Comparison of ENCODE assay signal across 1 cellular context in the genomic region with DNA sequence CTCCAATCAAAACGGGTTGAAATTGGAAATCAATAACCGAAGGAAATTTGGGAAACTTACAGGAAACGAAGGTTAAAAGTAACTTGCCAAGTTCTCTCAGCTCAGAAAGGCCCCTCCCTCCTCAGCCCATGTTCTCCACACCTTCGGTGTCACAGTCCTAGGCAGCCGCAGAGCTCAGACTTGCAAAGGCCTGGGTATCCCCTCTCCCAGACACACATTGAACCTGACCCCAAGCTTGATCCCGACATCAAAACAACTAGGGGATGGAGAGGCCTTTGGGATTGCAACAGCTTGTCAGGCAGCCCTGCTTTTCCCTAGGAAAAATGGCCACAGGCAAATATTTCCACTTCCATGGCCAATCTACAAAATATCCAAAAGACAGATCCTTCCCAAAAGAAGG.
TF ChIP-seq lines count a peak whose summit lies in the region.

No MANE protein-coding gene starts in this region.

TF ChIP-seq in IMR-90, 13 proteins besides CTCF, POLR2A, EP300 and RAD21:
- TF ChIP-seq, protein P1, sequence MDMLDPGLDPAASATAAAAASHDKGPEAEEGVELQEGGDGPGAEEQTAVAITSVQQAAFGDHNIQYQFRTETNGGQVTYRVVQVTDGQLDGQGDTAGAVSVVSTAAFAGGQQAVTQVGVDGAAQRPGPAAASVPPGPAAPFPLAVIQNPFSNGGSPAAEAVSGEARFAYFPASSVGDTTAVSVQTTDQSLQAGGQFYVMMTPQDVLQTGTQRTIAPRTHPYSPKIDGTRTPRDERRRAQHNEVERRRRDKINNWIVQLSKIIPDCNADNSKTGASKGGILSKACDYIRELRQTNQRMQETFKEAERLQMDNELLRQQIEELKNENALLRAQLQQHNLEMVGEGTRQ (IDR thresholded peaks at IDR 0.05; ENCODE audit: low read depth, low read length), result no peak
- TF ChIP-seq FOS (IDR thresholded peaks at IDR 0.05; ENCODE audit: low read depth, low read length) (no peak), MAZ (IDR thresholded peaks at IDR 0.05; ENCODE audit: borderline replicate concordance, low read depth, low read length) (no peak), CEBPB (IDR thresholded peaks at IDR 0.05; ENCODE audit: low read depth, low read length) (no peak), NFE2L2 (IDR thresholded peaks at IDR 0.05; ENCODE audit: low read depth, low read length) (no peak), MAFK (IDR thresholded peaks at IDR 0.05; ENCODE audit: low read depth, low read length) (no peak), SMC3 (IDR thresholded peaks at IDR 0.05; ENCODE audit: low read depth, low read length) (no peak), MXI1 (IDR thresholded peaks at IDR 0.05; ENCODE audit: borderline replicate concordance, low read depth, low read length) (no peak), RFX5 (IDR thresholded peaks at IDR 0.05; ENCODE audit: low read depth, low read length) (no peak), CHD1 (IDR thresholded peaks at IDR 0.05; ENCODE audit: low read depth, low read length) (no peak), BHLHE40 (IDR thresholded peaks at IDR 0.05; ENCODE audit: low read depth, low read length) (no peak), RCOR1 (IDR thresholded peaks at IDR 0.05; ENCODE audit: insufficient replicate concordance, low read length) (no peak)
- TF ChIP-seq, protein P2, sequence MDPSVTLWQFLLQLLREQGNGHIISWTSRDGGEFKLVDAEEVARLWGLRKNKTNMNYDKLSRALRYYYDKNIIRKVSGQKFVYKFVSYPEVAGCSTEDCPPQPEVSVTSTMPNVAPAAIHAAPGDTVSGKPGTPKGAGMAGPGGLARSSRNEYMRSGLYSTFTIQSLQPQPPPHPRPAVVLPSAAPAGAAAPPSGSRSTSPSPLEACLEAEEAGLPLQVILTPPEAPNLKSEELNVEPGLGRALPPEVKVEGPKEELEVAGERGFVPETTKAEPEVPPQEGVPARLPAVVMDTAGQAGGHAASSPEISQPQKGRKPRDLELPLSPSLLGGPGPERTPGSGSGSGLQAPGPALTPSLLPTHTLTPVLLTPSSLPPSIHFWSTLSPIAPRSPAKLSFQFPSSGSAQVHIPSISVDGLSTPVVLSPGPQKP (IDR thresholded peaks at IDR 0.05; ENCODE audit: borderline replicate concordance, low read depth, low read length), result no peak
